Comparison of ENCODE assay signal across 19 cellular contexts in genomic region chr11:70871881-70872280, GRCh38.
DNase-seq lines count a peak whose midpoint lies in the region; ATAC-seq and TF ChIP-seq lines count a peak whose summit lies in the region.
"Had no signal": no experiment of that assay in that cellular context is flagged by ENCODE, and none has a peak within 500 bp of the region (broad histone marks: within the 10 kb centered on the region; RNA-seq: fewer than 3 reads in every experiment).

No MANE protein-coding gene starts in this region.

- DNase-seq in AG20443 (ENCODE audit: low spot score) (peak; percentile 32), HCEC 1CT (peak; percentile 10), adrenal gland (peak; percentile 67 to 85 (median 81)), left colon (peak; percentile 14 to 62), UCSD-AML1 (lab: John Stamatoyannopoulos, UW; ENCODE audit: unreplicated experiment) (no peak), NCI-H146 (lab: John Stamatoyannopoulos, UW) (no peak), SKM-1 (lab: John Stamatoyannopoulos, UW; ENCODE audit: unreplicated experiment) (no peak)
- no peak for DNase-seq in activated CD4-positive, alpha-beta T cell treated with anti-CD3 and anti-CD28 coated beads, Interleukin-2, amount 50 U/mL, for 48 hours
- DNase-seq: activated gamma-delta T cell treated with Interleukin-2 at 50 U/mL for 16 hours; erythroblast; NCI-H1105; spleen; stimulated activated naive CD4-positive, alpha-beta T cell treated with Interleukin-2 at 50 U/mL for 16 hours; uterus had no signal

- no peaks in the 10 kb centered on the region for H3K36me3 ChIP-seq in adrenal gland (replicated peaks in 1 of 2)
- H3K36me3 ChIP-seq: ascending aorta, pancreas, spleen, uterus had no signal

- H3K27me3 ChIP-seq in adrenal gland, result no peaks in the 10 kb centered on the region
- H3K27me3 ChIP-seq: ascending aorta, pancreas, uterus had no signal

- peak overlapping the region in 1 of 4 donors; percentile 29 for H3K4me3 ChIP-seq in adrenal gland
- H3K4me3 ChIP-seq: ascending aorta, K562, pancreas, spleen, uterus had no signal

- H3K4me1 ChIP-seq in adrenal gland (replicated peaks in 1 of 2), result no peaks in the 10 kb centered on the region
- H3K4me1 ChIP-seq: ascending aorta, pancreas, uterus had no signal

- H3K27ac ChIP-seq in adrenal gland, result no peak overlapping the region
- H3K27ac ChIP-seq: ascending aorta, pancreas, spleen, uterus had no signal

- TF ChIP-seq CTCF in adrenal gland (IDR thresholded peaks at IDR 0.05), result no peak

- TF ChIP-seq POLR2A in adrenal gland (IDR thresholded peaks at IDR 0.05), result no peak

- intact Hi-C loops in adrenal gland (cut with DNase I) (no loop called here), left colon (cut with DNase I, micrococcal nuclease) (no loop called here)

- no peak for ATAC-seq in left colon
- ATAC-seq: K562, left lobe of liver, pancreas, Right ventricle myocardium inferior had no signal

- no peaks in the 10 kb centered on the region for H3K9me3 ChIP-seq in adrenal gland (replicated peaks in 1 of 3)
- H3K9me3 ChIP-seq: ascending aorta, pancreas, spleen, uterus had no signal

- WGBS in adrenal gland, 4 donors, result 38 to 58% (median 52%) methylated on average over 12 of the region's 12 CpGs

Comparison
In these comparisons a context has a peak if more than half of its experiments do, and no peak if none do; other contexts are left out.
1. DNase-seq: peak in AG20443 (single experiment), HCEC 1CT (single experiment), adrenal gland (7 of 7) and left colon (2 of 2); none in activated CD4-positive, alpha-beta T cell treated with anti-CD3 and anti-CD28 coated beads, Interleukin-2, amount 50 U/mL, for 48 hours (0 of 2), UCSD-AML1 (single experiment), NCI-H146 (single experiment) and SKM-1 (single experiment).